Comparison of ENCODE assay signal across 8 cellular contexts in genomic region chr3:15427981-15428380, GRCh38. TPM values are rescaled to one million over a fixed set of nuclear protein-coding genes. Genes with fewer than 3 reads are reported as not detected.
DNase-seq lines count a peak whose midpoint lies in the region; ATAC-seq and TF ChIP-seq lines count a peak whose summit lies in the region.

No MANE protein-coding gene starts in this region.

- peak overlapping the region; percentile 94 for H3K27ac Mint-ChIP-seq in memory B cell

- peak overlapping the region; percentile 78 for H3K4me3 ChIP-seq in Jurkat, Clone E6-1 (ENCODE audit: low read length)

- no peak for TF ChIP-seq CTCF in 22Rv1 (IDR thresholded peaks at IDR 0.05)

- peaks cover 31% of the 10 kb centered on the region for H3K4me1 Mint-ChIP-seq in memory B cell

- peak overlapping the region; percentile 94 for H3K4me3 Mint-ChIP-seq in memory B cell

- no peaks in the 10 kb centered on the region for H3K27me3 Mint-ChIP-seq in memory B cell

- peaks cover 11% of the 10 kb centered on the region for H3K36me3 Mint-ChIP-seq in memory B cell

- H3K9me3 Mint-ChIP-seq in memory B cell: no peaks in the 10 kb centered on the region

- peak overlapping the region; percentile 60 for H3K27ac ChIP-seq in 22Rv1
- H3K27ac ChIP-seq in caudate nucleus (ENCODE audit: low read depth, low read length): peak overlapping the region; percentile 70

- no peak for DNase-seq in Jurkat, Clone E6-1 (ENCODE audit: low read depth, low spot score)
- no peak for DNase-seq in caudate nucleus (lab: John Stamatoyannopoulos, UW)
- no peak for DNase-seq in memory B cell (ENCODE audit: low spot score in 2 of 2)
- no peak for DNase-seq in HT-29 (ENCODE audit: low spot score)
- DNase-seq in effector CD4-positive, alpha-beta T cell: no peak
- DNase-seq in stimulated activated CD4-positive, alpha-beta T cell treated with anti-CD3 and anti-CD28 coated beads, Interleukin-12 subunit alpha, Interleukin-12 subunit beta, amount 100 ng/mL, for 4 hours: no peak
- no peak for DNase-seq in NCI-H1105 (lab: John Stamatoyannopoulos, UW)

- no peak for ATAC-seq in memory B cell (ENCODE audit: low read depth)

RNA-seq across cellular contexts. Expression of gene EAF1, which starts 0.6 kb away (rescaled TPM):
- polyA plus RNA-seq in Jurkat, Clone E6-1 (2012; ENCODE audit: insufficient read depth, insufficient read length): 20.9 TPM
- 19.6 and 25.2 TPM in 2 replicates for total RNA-seq in HT-29 (2014; rRNA removed; shearing (Covaris generic))

RNA-seq across cellular contexts. Expression of gene METTL6, which starts 0.6 kb away (rescaled TPM):
- polyA plus RNA-seq in Jurkat, Clone E6-1 (2012; ENCODE audit: insufficient read depth, insufficient read length): 25.9 TPM
- total RNA-seq in HT-29 (2014; rRNA removed; shearing (Covaris generic)): 8.7 and 10.4 TPM in 2 replicates
